ENCODE assay signal across 32 cellular contexts in the genomic region with DNA sequence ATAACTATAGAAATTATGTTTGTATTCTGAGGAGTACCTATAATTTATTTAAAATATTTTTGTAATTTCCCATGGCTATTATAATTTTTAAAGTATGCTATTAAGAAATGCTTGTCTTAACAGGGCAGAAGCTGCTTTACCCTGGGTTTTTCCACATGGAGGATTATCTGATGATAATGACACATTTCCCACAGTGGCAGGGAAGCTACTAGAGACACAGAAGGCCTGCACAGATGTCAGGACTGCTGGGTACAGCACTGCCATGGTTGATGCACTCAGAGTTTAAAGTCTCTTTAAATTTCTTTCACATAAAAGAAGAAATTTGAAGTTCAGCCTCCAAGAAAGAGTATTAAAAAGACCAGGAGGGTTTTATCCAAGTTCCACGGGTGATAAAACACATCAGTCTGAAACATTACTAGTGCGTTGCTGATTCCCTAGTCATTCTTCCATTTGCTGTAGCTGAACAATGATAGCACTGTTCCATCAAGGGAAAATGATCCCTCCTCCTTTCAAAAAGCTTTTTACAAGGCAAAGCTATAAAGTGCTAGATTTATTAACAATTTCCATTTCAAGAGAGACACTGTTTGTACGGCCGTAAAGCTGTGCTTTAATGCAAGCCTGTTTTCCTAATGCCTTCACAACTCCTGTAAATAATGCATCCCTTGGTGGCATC.
DNase-seq lines count a peak whose midpoint lies in the region; ATAC-seq, FAIRE-seq and TF ChIP-seq lines count a peak whose summit lies in the region.
"Had no signal": no experiment of that assay in that cellular context is flagged by ENCODE, and none has a peak within 500 bp of the region (broad histone marks: within the 10 kb centered on the region; RNA-seq: fewer than 3 reads in every experiment).

No MANE protein-coding gene starts in this region.

- no peak overlapping the region for H3K4me3 ChIP-seq in kidney (ENCODE audit: low read length in 2 of 2)
- H3K4me3 ChIP-seq: gastrocnemius medialis, right atrium auricular region, thoracic aorta had no signal

- H3K27ac ChIP-seq in kidney (ENCODE audit: low read depth in 2 of 2, low read length in 2 of 2), result no peak overlapping the region
- H3K27ac ChIP-seq: gastrocnemius medialis, parathyroid adenoma, right atrium auricular region, thoracic aorta had no signal

- H3K9ac ChIP-seq in kidney (ENCODE audit: low read length in 2 of 2), result no peak overlapping the region
- H3K9ac ChIP-seq: parathyroid adenoma had no signal

- DNase-seq in D721Med (ENCODE audit: insufficient read length, low spot score) (peak; percentile 19), NCI-H524 (lab: John Stamatoyannopoulos, UW) (peak; percentile 4 to 64), foreskin melanocyte (peak; percentile 64), pons (ENCODE audit: low spot score) (peak; percentile 41), kidney (no peak)
- DNase-seq in stimulated activated naive CD8-positive, alpha-beta T cell treated with anti-CD3 and anti-CD28 coated beads, Interleukin-15, amount 100 ng/mL, for 72 hours, result no peak
- DNase-seq: activated effector memory CD4-positive, alpha-beta T cell treated with Interleukin-2 at 50 U/mL for 16 hours; activated T-cell treated with anti-CD3 and anti-CD28 coated beads for 4 hours; CD4-positive, alpha-beta memory T cell; DMS153; gastrocnemius medialis; H9; hippocampal formation; Karpas-422; left colon; mammary epithelial cell; NCI-H1436 treated with DMSO at 0.1 percent for 48 hours; nephron progenitor cell; SIG-M5; stimulated activated CD4-positive, alpha-beta T cell treated with anti-CD3 and anti-CD28 coated beads, Interleukin-2, amount 100 ng/mL, for 24 hours; stimulated activated CD8-positive, alpha-beta memory T cell treated with anti-CD3 and anti-CD28 coated beads, Interleukin-4, amount 100 ng/mL, for 48 hours had no signal

- H3K9me3 Mint-ChIP-seq in stimulated activated naive CD8-positive, alpha-beta T cell treated with anti-CD3 and anti-CD28 coated beads, Interleukin-15, amount 100 ng/mL, for 72 hours, result peaks cover 0 to 7% of the 10 kb centered on the region in 2 donors
- H3K9me3 Mint-ChIP-seq: H9, nephron progenitor cell had no signal

- no peak for ATAC-seq in HG02759 (IDR thresholded peaks at IDR 0.05; ENCODE audit: unreplicated experiment)
- no peak for ATAC-seq in stimulated activated naive CD8-positive, alpha-beta T cell treated with anti-CD3 and anti-CD28 coated beads, Interleukin-15, amount 100 ng/mL, for 72 hours
- ATAC-seq: gastrocnemius medialis, left colon had no signal

- no peak for FAIRE-seq in D721Med (lab: Jason Lieb, UNC)
- FAIRE-seq in kidney (lab: Jason Lieb, UNC), result no peak
- FAIRE-seq: endothelial cell of umbilical vein, GM12892, RCC 7860 had no signal

- H3K4me1 ChIP-seq in kidney (ENCODE audit: control insufficient read depth in 1 of 2, insufficient read depth in 1 of 2, low read depth in 1 of 2, low read length in 2 of 2), result no peaks in the 10 kb centered on the region
- H3K4me1 ChIP-seq: gastrocnemius medialis, parathyroid adenoma, right atrium auricular region had no signal

- intact Hi-C loops in kidney (cut with DNase I), result no loop called here

- TF ChIP-seq CTCF in D721Med (IDR thresholded peaks at IDR 0.05; ENCODE audit: insufficient read depth, missing control alignments) (no peak), kidney (IDR thresholded peaks at IDR 0.05; ENCODE audit: borderline replicate concordance, extremely low read depth, insufficient read depth) (no peak)

- no peak overlapping the region for H3K4me3 Mint-ChIP-seq in stimulated activated naive CD8-positive, alpha-beta T cell treated with anti-CD3 and anti-CD28 coated beads, Interleukin-15, amount 100 ng/mL, for 72 hours
- H3K4me3 Mint-ChIP-seq: activated naive CD8-positive, alpha-beta T cell; B cell; CD4-positive, alpha-beta memory T cell; H9; nephron progenitor cell; stimulated activated naive CD8-positive, alpha-beta T cell treated with anti-CD3 and anti-CD28 coated beads, Interleukin-15, Interleukin-2, amounts not matched to agents 100 ng/mL and 50 ng/mL, for 24 hours; T-helper 2 cell treated with Interferon-gamma antibody and Interleukin-4, amounts not matched to agents 5 μg/mL and 100 μg/mL, for 36 hours had no signal

- H3K36me3 ChIP-seq in kidney (ENCODE audit: control insufficient read depth in 1 of 2, insufficient read depth in 2 of 2, low read length in 2 of 2), result no peaks in the 10 kb centered on the region
- H3K36me3 ChIP-seq: gastrocnemius medialis, right atrium auricular region, thoracic aorta had no signal

- H3K27ac Mint-ChIP-seq in stimulated activated naive CD8-positive, alpha-beta T cell treated with anti-CD3 and anti-CD28 coated beads, Interleukin-15, amount 100 ng/mL, for 72 hours, result no peak overlapping the region
- H3K27ac Mint-ChIP-seq: activated naive CD8-positive, alpha-beta T cell; B cell; CD4-positive, alpha-beta memory T cell; H9; nephron progenitor cell; stimulated activated naive CD8-positive, alpha-beta T cell treated with anti-CD3 and anti-CD28 coated beads, Interleukin-15, Interleukin-2, amounts not matched to agents 100 ng/mL and 50 ng/mL, for 24 hours; T-helper 2 cell treated with Interferon-gamma antibody and Interleukin-4, amounts not matched to agents 5 μg/mL and 100 μg/mL, for 36 hours had no signal

- no peaks in the 10 kb centered on the region for H3K27me3 Mint-ChIP-seq in stimulated activated naive CD8-positive, alpha-beta T cell treated with anti-CD3 and anti-CD28 coated beads, Interleukin-15, amount 100 ng/mL, for 72 hours
- H3K27me3 Mint-ChIP-seq: activated naive CD8-positive, alpha-beta T cell; B cell; CD4-positive, alpha-beta memory T cell; stimulated activated naive CD8-positive, alpha-beta T cell treated with anti-CD3 and anti-CD28 coated beads, Interleukin-15, Interleukin-2, amounts not matched to agents 100 ng/mL and 50 ng/mL, for 24 hours had no signal

- no peaks in the 10 kb centered on the region for H3K4me1 Mint-ChIP-seq in stimulated activated naive CD8-positive, alpha-beta T cell treated with anti-CD3 and anti-CD28 coated beads, Interleukin-15, amount 100 ng/mL, for 72 hours
- H3K4me1 Mint-ChIP-seq: B cell; CD4-positive, alpha-beta memory T cell; H9; nephron progenitor cell had no signal

- no peaks in the 10 kb centered on the region for H3K9me3 ChIP-seq in kidney (ENCODE audit: control insufficient read depth in 1 of 2, low read length in 2 of 2)
- H3K9me3 ChIP-seq: gastrocnemius medialis, right atrium auricular region, thoracic aorta had no signal

Comparison
In these comparisons a context has a peak if more than half of its experiments do, and no peak if none do; other contexts are left out.
1. DNase-seq: peak in D721Med (single experiment), NCI-H524 (2 of 2), foreskin melanocyte (single experiment) and pons (single experiment); none in kidney (single experiment) and stimulated activated naive CD8-positive, alpha-beta T cell treated with anti-CD3 and anti-CD28 coated beads, Interleukin-15, amount 100 ng/mL, for 72 hours (0 of 2).